ENCODE assay signal across 12 cellular contexts in genomic region chr11:65379698-65380459, GRCh38. TPM values are rescaled to one million over a fixed set of nuclear protein-coding genes. Genes with fewer than 3 reads are reported as not detected.
DNase-seq lines count a peak whose midpoint lies in the region; ATAC-seq and TF ChIP-seq lines count a peak whose summit lies in the region.
"Had no signal": no experiment of that assay in that cellular context is flagged by ENCODE, and none has a peak within 500 bp of the region (broad histone marks: within the 10 kb centered on the region; RNA-seq: fewer than 3 reads in every experiment).

No MANE protein-coding gene starts in this region.

- no peak for ATAC-seq in CD8-positive, alpha-beta T cell
- ATAC-seq in naive thymus-derived CD4-positive, alpha-beta T cell, result no peak
- ATAC-seq in GM21786 (IDR thresholded peaks at IDR 0.05; ENCODE audit: unreplicated experiment) (no peak), GM21529 (IDR thresholded peaks at IDR 0.05; ENCODE audit: unreplicated experiment) (no peak)
- no peak for ATAC-seq in activated CD4-positive, CD25-positive, alpha-beta regulatory T cell treated with anti-CD3 and anti-CD28 coated beads, Interleukin-2, amount 50 U/mL, for 24 hours
- ATAC-seq: right lobe of liver had no signal

- peak overlapping the region; percentile 91; the same call in 1 of the 2 replicates for H3K9ac ChIP-seq in BLaER1

- H3K36me3 ChIP-seq in BLaER1, result no peaks in the 10 kb centered on the region
- no peaks in the 10 kb centered on the region for H3K36me3 ChIP-seq in CD8-positive, alpha-beta T cell (ENCODE audit: insufficient read depth, low read length)
- H3K36me3 ChIP-seq in naive thymus-derived CD4-positive, alpha-beta T cell (ENCODE audit: control insufficient read depth in 2 of 3, insufficient read depth in 3 of 3, low read length in 3 of 3), result peaks cover 0 to 36% (median 0%) of the 10 kb centered on the region in 3 experiments
- H3K36me3 ChIP-seq: adrenal gland, right lobe of liver had no signal

- peaks cover 27% of the 10 kb centered on the region for H3K4me1 Mint-ChIP-seq in CD8-positive, alpha-beta T cell (ENCODE audit: low read depth)
- H3K4me1 Mint-ChIP-seq in activated T-helper 2 cell treated with anti-CD3 and anti-CD28 coated beads, Interferon-gamma antibody, Interleukin-2, Interleukin-4, amounts not matched to agents 10 μg/mL and 5 μg/mL and 100 μg/mL, durations not matched to agents 14 hours and 24 hours and 36 hours (ENCODE audit: low read depth), result peaks cover 30% of the 10 kb centered on the region
- H3K4me1 Mint-ChIP-seq in naive thymus-derived CD4-positive, alpha-beta T cell, result peaks cover 27 to 42% (median 36%) of the 10 kb centered on the region in 7 donors

- peak overlapping the region; percentile 69 for H3K27ac Mint-ChIP-seq in CD8-positive, alpha-beta T cell
- peak overlapping the region; percentile 52 for H3K27ac Mint-ChIP-seq in activated T-helper 2 cell treated with anti-CD3 and anti-CD28 coated beads, Interferon-gamma antibody, Interleukin-2, Interleukin-4, amounts not matched to agents 10 μg/mL and 5 μg/mL and 100 μg/mL, durations not matched to agents 14 hours and 24 hours and 36 hours
- H3K27ac Mint-ChIP-seq in naive thymus-derived CD4-positive, alpha-beta T cell, result peak overlapping the region in 7 of 9 donors; percentile 48 to 98 (median 74)

- H3K4me3 ChIP-seq in BLaER1, result no peak overlapping the region
- H3K4me3 ChIP-seq in CD8-positive, alpha-beta T cell (ENCODE audit: low read depth, low read length), result no peak overlapping the region
- H3K4me3 ChIP-seq in naive thymus-derived CD4-positive, alpha-beta T cell (ENCODE audit: low read length), result no peak overlapping the region
- H3K4me3 ChIP-seq: adrenal gland, right lobe of liver had no signal

- peak overlapping the region; percentile 94 for H3K27ac ChIP-seq in BLaER1
- no peak overlapping the region for H3K27ac ChIP-seq in CD8-positive, alpha-beta T cell (ENCODE audit: low read depth, low read length)
- H3K27ac ChIP-seq in naive thymus-derived CD4-positive, alpha-beta T cell (ENCODE audit: low read depth, low read length), result no peak overlapping the region

- intact Hi-C loops in CD8-positive, alpha-beta T cell (cut with DNase I, micrococcal nuclease), result loop anchor here (5.0 kb wide), 1 partner anchor 192 kb away; the partner anchor contains the start of genes FAM89B (in 2 of the 2) and ZNRD2 (in 2 of the 2)
- intact Hi-C loops in activated T-helper 2 cell treated with anti-CD3 and anti-CD28 coated beads, Interferon-gamma antibody, Interleukin-2, Interleukin-4, amounts not matched to agents 10 μg/mL and 5 μg/mL and 100 μg/mL, durations not matched to agents 14 hours and 24 hours and 36 hours (cut with micrococcal nuclease), result no loop called here
- intact Hi-C loops in naive thymus-derived CD4-positive, alpha-beta T cell (cut with micrococcal nuclease), result no loop called here

- no peaks in the 10 kb centered on the region for H4K20me1 ChIP-seq in BLaER1

- peaks cover 82% of the 10 kb centered on the region for H3K4me1 ChIP-seq in BLaER1
- H3K4me1 ChIP-seq in CD8-positive, alpha-beta T cell (ENCODE audit: insufficient read depth, low read length), result peaks cover 37% of the 10 kb centered on the region
- peaks cover 28 to 29% of the 10 kb centered on the region in 2 donors for H3K4me1 ChIP-seq in naive thymus-derived CD4-positive, alpha-beta T cell (ENCODE audit: control insufficient read depth in 2 of 2, insufficient read depth in 2 of 2, low read length in 2 of 2)

- no peak for TF ChIP-seq CTCF in CD8-positive, alpha-beta T cell (IDR thresholded peaks at IDR 0.05)

- peaks cover 16% of the 10 kb centered on the region for H3K36me3 Mint-ChIP-seq in CD8-positive, alpha-beta T cell
- no peaks in the 10 kb centered on the region for H3K36me3 Mint-ChIP-seq in activated T-helper 2 cell treated with anti-CD3 and anti-CD28 coated beads, Interferon-gamma antibody, Interleukin-2, Interleukin-4, amounts not matched to agents 10 μg/mL and 5 μg/mL and 100 μg/mL, durations not matched to agents 14 hours and 24 hours and 36 hours (ENCODE audit: low read depth)
- peaks cover 0 to 3% (median 0%) of the 10 kb centered on the region in 5 donors for H3K36me3 Mint-ChIP-seq in naive thymus-derived CD4-positive, alpha-beta T cell

- H3K9me3 ChIP-seq in BLaER1, result no peaks in the 10 kb centered on the region
- no peaks in the 10 kb centered on the region for H3K9me3 ChIP-seq in CD8-positive, alpha-beta T cell (ENCODE audit: low read length)
- no peaks in the 10 kb centered on the region for H3K9me3 ChIP-seq in naive thymus-derived CD4-positive, alpha-beta T cell (ENCODE audit: control insufficient read depth in 2 of 3, low read length in 3 of 3)
- H3K9me3 ChIP-seq: adrenal gland, right lobe of liver had no signal

- POLR2A ChIA-PET in CD8-positive, alpha-beta T cell (lab: Charles Lee), result interaction anchor here (0.8 to 15.1 kb wide), 4 partner anchors 26 to 123 kb away, joined by 3 to 235 read pairs (median 4); partner anchors contain the start of genes MALAT1 and NEAT1
- POLR2A ChIA-PET in naive thymus-derived CD4-positive, alpha-beta T cell (lab: Charles Lee), result interaction anchor here (0.9 to 17.2 kb wide), 7 partner anchors 11 to 124 kb away, joined by 3 to 460 read pairs (median 4); partner anchors contain the start of genes MALAT1 and NEAT1

- H3K27me3 Mint-ChIP-seq in CD8-positive, alpha-beta T cell (ENCODE audit: low read depth), result no peaks in the 10 kb centered on the region
- no peaks in the 10 kb centered on the region for H3K27me3 Mint-ChIP-seq in activated T-helper 2 cell treated with anti-CD3 and anti-CD28 coated beads, Interferon-gamma antibody, Interleukin-2, Interleukin-4, amounts not matched to agents 10 μg/mL and 5 μg/mL and 100 μg/mL, durations not matched to agents 14 hours and 24 hours and 36 hours (ENCODE audit: low read depth)
- H3K27me3 Mint-ChIP-seq in naive thymus-derived CD4-positive, alpha-beta T cell, result no peaks in the 10 kb centered on the region

- CTCF ChIA-PET in CD8-positive, alpha-beta T cell (lab: Charles Lee), result interaction anchor here (0.6 to 3.5 kb wide), 9 partner anchors 13 to 214 kb away, joined by 3 to 11 read pairs (median 5); no protein-coding TSS in a partner anchor
- CTCF ChIA-PET in naive thymus-derived CD4-positive, alpha-beta T cell (lab: Charles Lee), result interaction anchor here (0.5 to 2.1 kb wide), 6 partner anchors 13 to 129 kb away, joined by 3 to 11 read pairs (median 4); no protein-coding TSS in a partner anchor

- no peak for DNase-seq in CD8-positive, alpha-beta T cell
- DNase-seq in activated T-helper 2 cell treated with anti-CD3 and anti-CD28 coated beads, Interferon-gamma antibody, Interleukin-2, Interleukin-4, amounts not matched to agents 10 μg/mL and 5 μg/mL and 100 μg/mL, durations not matched to agents 14 hours and 24 hours and 36 hours (ENCODE audit: low spot score), result no peak
- no peak for DNase-seq in naive thymus-derived CD4-positive, alpha-beta T cell
- no peak for DNase-seq in medulla oblongata (ENCODE audit: extremely low spot score)
- DNase-seq: activated CD4-positive, alpha-beta T cell treated with anti-CD3 and anti-CD28 coated beads, Interleukin-2, amount 50 U/mL, for 1 hour; NCI-H1092 had no signal

- H3K4me2 ChIP-seq in BLaER1, result peak overlapping the region; percentile 99

- no peaks in the 10 kb centered on the region for H3K9me3 Mint-ChIP-seq in CD8-positive, alpha-beta T cell
- H3K9me3 Mint-ChIP-seq in activated T-helper 2 cell treated with anti-CD3 and anti-CD28 coated beads, Interferon-gamma antibody, Interleukin-2, Interleukin-4, amounts not matched to agents 10 μg/mL and 5 μg/mL and 100 μg/mL, durations not matched to agents 14 hours and 24 hours and 36 hours, result no peaks in the 10 kb centered on the region
- H3K9me3 Mint-ChIP-seq in naive thymus-derived CD4-positive, alpha-beta T cell, result peaks cover 0 to 2% (median 0%) of the 10 kb centered on the region in 11 donors

- H3K27me3 ChIP-seq in BLaER1, result no peaks in the 10 kb centered on the region
- no peaks in the 10 kb centered on the region for H3K27me3 ChIP-seq in CD8-positive, alpha-beta T cell (ENCODE audit: insufficient read depth, low read length)
- H3K27me3 ChIP-seq in naive thymus-derived CD4-positive, alpha-beta T cell (ENCODE audit: control insufficient read depth in 2 of 2, insufficient read depth in 2 of 2, low read length in 2 of 2), result no peaks in the 10 kb centered on the region
- H3K27me3 ChIP-seq: adrenal gland, right lobe of liver had no signal

- H3K4me3 Mint-ChIP-seq in CD8-positive, alpha-beta T cell, result peak overlapping the region; percentile 15
- peak overlapping the region; percentile 33 for H3K4me3 Mint-ChIP-seq in activated T-helper 2 cell treated with anti-CD3 and anti-CD28 coated beads, Interferon-gamma antibody, Interleukin-2, Interleukin-4, amounts not matched to agents 10 μg/mL and 5 μg/mL and 100 μg/mL, durations not matched to agents 14 hours and 24 hours and 36 hours (ENCODE audit: low read depth)
- H3K4me3 Mint-ChIP-seq in naive thymus-derived CD4-positive, alpha-beta T cell, result peak overlapping the region in 7 of 10 donors; percentile 31 to 94 (median 47)

RNA-seq across cellular contexts. Expression of gene SLC25A45, which starts 2.6 kb away (rescaled TPM):
- 10 to 100 TPM; 27.8 to 29.6 TPM for total RNA-seq in CD8-positive, alpha-beta T cell
- total RNA-seq in activated T-helper 2 cell treated with anti-CD3 and anti-CD28 coated beads, Interferon-gamma antibody, Interleukin-2, Interleukin-4, amounts not matched to agents 10 μg/mL and 5 μg/mL and 100 μg/mL, durations not matched to agents 14 hours and 24 hours and 36 hours, result 14.6 and 16.3 TPM in 2 replicates
- total RNA-seq in naive thymus-derived CD4-positive, alpha-beta T cell, result 10 to 100 TPM; 20.2 to 90.6 (median 34.1) TPM
- polyA plus RNA-seq in naive thymus-derived CD4-positive, alpha-beta T cell, result 10 to 100 TPM; 12.3 to 21.3 TPM

RNA-seq across cellular contexts. Expression of gene FRMD8, which starts 6.6 kb away (rescaled TPM):
- total RNA-seq in CD8-positive, alpha-beta T cell, result 10 to 100 TPM; 18.4 to 20.8 TPM
- total RNA-seq in activated T-helper 2 cell treated with anti-CD3 and anti-CD28 coated beads, Interferon-gamma antibody, Interleukin-2, Interleukin-4, amounts not matched to agents 10 μg/mL and 5 μg/mL and 100 μg/mL, durations not matched to agents 14 hours and 24 hours and 36 hours, result 39.7 and 39.8 TPM in 2 replicates
- total RNA-seq in naive thymus-derived CD4-positive, alpha-beta T cell, result 10 to 100 TPM; 28.9 to 66.8 (median 44.7) TPM
- 10 to 100 TPM; 39.3 to 55.8 TPM for polyA plus RNA-seq in naive thymus-derived CD4-positive, alpha-beta T cell

RNA-seq across cellular contexts. Expression of gene TIGD3, which starts 25.3 kb away (rescaled TPM):
- under 1 TPM; 0.35 to 0.75 TPM for total RNA-seq in CD8-positive, alpha-beta T cell
- total RNA-seq in activated T-helper 2 cell treated with anti-CD3 and anti-CD28 coated beads, Interferon-gamma antibody, Interleukin-2, Interleukin-4, amounts not matched to agents 10 μg/mL and 5 μg/mL and 100 μg/mL, durations not matched to agents 14 hours and 24 hours and 36 hours, result 1.3 and 1.6 TPM in 2 replicates
- total RNA-seq in naive thymus-derived CD4-positive, alpha-beta T cell, result 1 to 10 TPM in 4 of 5 experiments, under 1 TPM in 1; 0.39 to 2.0 (median 1.6) TPM
- polyA plus RNA-seq in naive thymus-derived CD4-positive, alpha-beta T cell, result under 1 TPM; 0.45 to 0.75 TPM

RNA-seq across cellular contexts. Expression of gene NEAT1, which starts 42.7 kb away (rescaled TPM):
- 100 to 1,000 TPM; 198 to 201 TPM for total RNA-seq in CD8-positive, alpha-beta T cell
- total RNA-seq in activated T-helper 2 cell treated with anti-CD3 and anti-CD28 coated beads, Interferon-gamma antibody, Interleukin-2, Interleukin-4, amounts not matched to agents 10 μg/mL and 5 μg/mL and 100 μg/mL, durations not matched to agents 14 hours and 24 hours and 36 hours, result 422 and 430 TPM in 2 replicates
- total RNA-seq in naive thymus-derived CD4-positive, alpha-beta T cell, result 1,000 to 10,000 TPM in 1 of 5 experiments, 100 to 1,000 TPM in 4; 358 to 1,454 (median 414) TPM
- 1 to 10 TPM; 2.5 to 2.6 TPM for polyA plus RNA-seq in naive thymus-derived CD4-positive, alpha-beta T cell

RNA-seq across cellular contexts. Expression of gene DPF2, which starts 46.2 kb away (rescaled TPM):
- 10 to 100 TPM; 71.4 to 71.5 TPM for total RNA-seq in CD8-positive, alpha-beta T cell
- 77.0 and 78.1 TPM in 2 replicates for total RNA-seq in activated T-helper 2 cell treated with anti-CD3 and anti-CD28 coated beads, Interferon-gamma antibody, Interleukin-2, Interleukin-4, amounts not matched to agents 10 μg/mL and 5 μg/mL and 100 μg/mL, durations not matched to agents 14 hours and 24 hours and 36 hours
- total RNA-seq in naive thymus-derived CD4-positive, alpha-beta T cell, result 10 to 100 TPM; 45.3 to 99.3 (median 88.1) TPM
- polyA plus RNA-seq in naive thymus-derived CD4-positive, alpha-beta T cell, result 10 to 100 TPM; 52.4 to 70.6 TPM

Comparison
In these comparisons a context has a peak if more than half of its experiments do, and no peak if none do; other contexts are left out.
1. intact Hi-C loops: an anchor here in CD8-positive, alpha-beta T cell (5.0 kb wide); none called in activated T-helper 2 cell treated with anti-CD3 and anti-CD28 coated beads, Interferon-gamma antibody, Interleukin-2, Interleukin-4, amounts not matched to agents 10 μg/mL and 5 μg/mL and 100 μg/mL, durations not matched to agents 14 hours and 24 hours and 36 hours and naive thymus-derived CD4-positive, alpha-beta T cell.